21 cellular contexts compared by ENCODE assay signal in the genomic region with DNA sequence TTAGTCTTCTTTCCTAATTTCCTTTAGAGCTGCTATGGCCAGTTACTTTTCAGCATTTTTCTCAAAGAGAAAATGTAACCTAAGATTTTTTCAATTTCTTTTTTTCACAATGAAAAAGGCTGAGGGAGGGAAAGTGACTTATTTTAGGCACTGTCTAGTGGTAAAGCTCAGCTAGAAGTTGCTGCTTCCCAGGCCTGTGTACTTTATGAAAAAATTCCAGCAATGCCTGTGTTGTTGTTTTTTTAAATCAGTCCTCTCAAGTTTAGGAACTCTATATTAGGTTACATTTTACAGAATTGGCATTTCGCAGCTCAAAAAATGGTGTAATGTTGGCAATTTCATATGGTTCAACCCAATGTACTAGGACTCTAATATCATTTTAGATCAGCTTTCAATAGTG.
DNase-seq lines count a peak whose midpoint lies in the region; ATAC-seq, FAIRE-seq and TF ChIP-seq lines count a peak whose summit lies in the region.
"Had no signal": no experiment of that assay in that cellular context is flagged by ENCODE, and none has a peak within 500 bp of the region (broad histone marks: within the 10 kb centered on the region; RNA-seq: fewer than 3 reads in every experiment).

No MANE protein-coding gene starts in this region.

- no peak overlapping the region for H3K4ac ChIP-seq in IMR-90 (ENCODE audit: low read depth, low read length)

- in situ Hi-C loops in IMR-90 (cut with MboI; ENCODE audit: low sequenced_read_pairs): loop anchor here (25.0 kb wide), 1 partner anchor 1709 kb away; no protein-coding TSS in a partner anchor

- H3K36me3 Mint-ChIP-seq in astrocyte (ENCODE audit: low read depth, unreplicated experiment): peaks cover 3% of the 10 kb centered on the region

- H3K79me2 ChIP-seq in astrocyte (ENCODE audit: insufficient read depth, low read length) (peaks cover 25% of the 10 kb centered on the region), smooth muscle cell (ENCODE audit: low read depth) (peaks cover 66% of the 10 kb centered on the region)

- no TSS peak for BruUV-seq in IMR-90 (replicated peaks; lab: Mats Ljungman, UMichigan)

- no peak overlapping the region for H3K23ac ChIP-seq in IMR-90 (ENCODE audit: low read depth, low read length)

- H4K8ac ChIP-seq in IMR-90 (ENCODE audit: low read depth in 2 of 2, low read length in 2 of 2): no peak overlapping the region

- H3K27me3 Mint-ChIP-seq in astrocyte (ENCODE audit: low read depth, unreplicated experiment): no peaks in the 10 kb centered on the region
- H3K27me3 Mint-ChIP-seq: IgD-negative memory B cell had no signal

- H3K9me3 Mint-ChIP-seq in astrocyte (ENCODE audit: unreplicated experiment): no peaks in the 10 kb centered on the region
- H3K9me3 Mint-ChIP-seq: GM23338, IgD-negative memory B cell had no signal

- no peak overlapping the region for H3K4me3 Mint-ChIP-seq in astrocyte (ENCODE audit: unreplicated experiment)
- H3K4me3 Mint-ChIP-seq: GM23338, IgD-negative memory B cell had no signal

- intact Hi-C loops in IMR-90 (cut with micrococcal nuclease): loop anchor here (5.0 kb wide), 1 partner anchor 46 kb away; no protein-coding TSS in a partner anchor

- DNase-seq in IMR-90: peak; percentile 30
- no peak for DNase-seq in astrocyte (ENCODE audit: low read depth)
- DNase-seq in myocyte (ENCODE audit: low read depth): peak; percentile 52
- no peak for DNase-seq in smooth muscle cell (lab: John Stamatoyannopoulos, UW; ENCODE audit: unreplicated experiment)
- no peak for DNase-seq in GM03348 (ENCODE audit: low spot score)
- DNase-seq: BE2C, DMS53, NCI-H1694, NCI-H2081 treated with DMSO at 0.1 percent for 48 hours, NCI-H2171 treated with DMSO at 0.1 percent for 48 hours, NCI-H526, PC-3, Right ventricle myocardium superior had no signal

- no peak overlapping the region for H4K5ac ChIP-seq in IMR-90 (ENCODE audit: low read depth, low read length)

- H2BK20ac ChIP-seq in IMR-90 (ENCODE audit: low read depth, low read length): no peak overlapping the region

- no peak overlapping the region for H2AK9ac ChIP-seq in IMR-90 (replicated peaks; ENCODE audit: low read depth, low read length, poor library complexity)

- TF ChIP-seq CTCF in IMR-90 (conservative IDR thresholded peaks at IDR 0.05; ENCODE audit: low read depth, low read length) (no peak), astrocyte (IDR thresholded peaks at IDR 0.05; ENCODE audit: insufficient read depth, low read depth, low read length) (no peak), smooth muscle cell (IDR thresholded peaks at IDR 0.05; ENCODE audit: borderline replicate concordance, insufficient read depth, poor library complexity, severe bottlenecking) (no peak)

- H3K36me3 ChIP-seq in IMR-90 (ENCODE audit: control insufficient read depth, insufficient read depth, low read length) (no peaks in the 10 kb centered on the region), astrocyte (ENCODE audit: insufficient read depth, low read length) (no peaks in the 10 kb centered on the region), smooth muscle cell (ENCODE audit: low read depth) (no peaks in the 10 kb centered on the region)
- H3K36me3 ChIP-seq: BE2C, HAP-1 had no signal

- no peak overlapping the region for H3K18ac ChIP-seq in IMR-90 (ENCODE audit: low read depth, low read length)

- no peak overlapping the region for H4K91ac ChIP-seq in IMR-90 (ENCODE audit: insufficient read depth, low read depth, low read length)

- H3K27ac ChIP-seq in IMR-90 (ENCODE audit: insufficient read depth, low read length): no peak overlapping the region
- no peak overlapping the region for H3K27ac ChIP-seq in astrocyte (ENCODE audit: low read depth, low read length)
- peak overlapping the region; percentile 40 for H3K27ac ChIP-seq in smooth muscle cell (ENCODE audit: low read depth)

- H3K9ac ChIP-seq in IMR-90 (ENCODE audit: low read depth, low read length) (no peak overlapping the region), astrocyte (ENCODE audit: low read length) (no peak overlapping the region), smooth muscle cell (ENCODE audit: low read depth) (no peak overlapping the region)

- H2BK5ac ChIP-seq in IMR-90 (ENCODE audit: low read depth, low read length, poor library complexity, severe bottlenecking): peak overlapping the region; percentile 44

- H3K4me1 Mint-ChIP-seq in astrocyte (ENCODE audit: low read depth, unreplicated experiment): peaks cover 34% of the 10 kb centered on the region

- peak overlapping the region; percentile 81 for H3K27ac Mint-ChIP-seq in astrocyte (ENCODE audit: unreplicated experiment)

- H3K14ac ChIP-seq in IMR-90 (replicated peaks; ENCODE audit: low read depth, low read length): no peak overlapping the region

- H3K4me1 ChIP-seq in IMR-90 (ENCODE audit: control insufficient read depth, insufficient read depth, low read length) (peaks cover 8% of the 10 kb centered on the region), astrocyte (ENCODE audit: insufficient read depth, low read length) (no peaks in the 10 kb centered on the region), smooth muscle cell (ENCODE audit: low read depth) (peaks cover 2% of the 10 kb centered on the region)

- WGBS in IMR-90 (ENCODE audit: extremely low coverage in 2 of 2, insufficient read length in 1 of 2), 2 experiments: no CpG with 5 or more reads among the region's 1 CpG
- WGBS in smooth muscle cell (ENCODE audit: low lambda C conversion rate): 97% methylated on average over 1 of the region's 1 CpG

- no peak overlapping the region for H3K4me2 ChIP-seq in IMR-90 (ENCODE audit: low read depth, low read length)
- H3K4me2 ChIP-seq in astrocyte (ENCODE audit: low read length): no peak overlapping the region
- H3K4me2 ChIP-seq in smooth muscle cell: no peak overlapping the region
- H3K4me2 ChIP-seq: GM23338 had no signal

- no peaks in the 10 kb centered on the region for H3F3A ChIP-seq in smooth muscle cell (ENCODE audit: low read depth)

- H2AK5ac ChIP-seq in IMR-90 (ENCODE audit: low read depth, low read length): no peak overlapping the region

- peaks cover 15% of the 10 kb centered on the region for H3K9me1 ChIP-seq in IMR-90 (ENCODE audit: insufficient read depth, low read length)

- no peak for TF ChIP-seq POLR2A in IMR-90 (IDR thresholded peaks at IDR 0.05; ENCODE audit: low read depth, low read length)

- H3K4me3 ChIP-seq in IMR-90 (ENCODE audit: insufficient read depth, low read depth, low read length) (no peak overlapping the region), astrocyte (ENCODE audit: insufficient read depth, low read depth, low read length) (no peak overlapping the region), smooth muscle cell (no peak overlapping the region)
- H3K4me3 ChIP-seq: GM12878, GM23338, HAP-1 had no signal

- peaks cover 29 to 47% of the 10 kb centered on the region in 2 experiments for H3K79me1 ChIP-seq in IMR-90 (ENCODE audit: low read depth in 1 of 2, low read length in 2 of 2)

- ATAC-seq in IMR-90 (ENCODE audit: low read depth): peak; percentile 66
- no peak for ATAC-seq in HG03457 (IDR thresholded peaks at IDR 0.05; ENCODE audit: unreplicated experiment)
- ATAC-seq in GM21723 (IDR thresholded peaks at IDR 0.05; ENCODE audit: unreplicated experiment): no peak
- ATAC-seq: GM12878, PC-3 had no signal

- no peak overlapping the region for H2BK15ac ChIP-seq in IMR-90 (ENCODE audit: low read depth, low read length)

- H2AFZ ChIP-seq in IMR-90 (replicated peaks; ENCODE audit: low read length, poor library complexity) (no peak overlapping the region), astrocyte (ENCODE audit: low read depth, low read length) (no peak overlapping the region), smooth muscle cell (ENCODE audit: low read depth) (no peak overlapping the region)
- H2AFZ ChIP-seq: GM23338 had no signal

- no peak for FAIRE-seq in astrocyte (lab: Jason Lieb, UNC)
- FAIRE-seq: A204.1, D721Med had no signal

- no peak overlapping the region for H3K56ac ChIP-seq in IMR-90 (ENCODE audit: extremely low read depth, insufficient read depth, low read length)

- POLR2A ChIA-PET in IMR-90 (lab: Charles Lee; ENCODE audit: unreplicated experiment): no interaction called here

- dilution Hi-C loops in IMR-90 (cut with HindIII; ENCODE audit: low sequenced_read_pairs, unreplicated experiment): no loop called here

- H3K27me3 ChIP-seq in IMR-90 (ENCODE audit: control insufficient read depth, insufficient read depth, low read length) (no peaks in the 10 kb centered on the region), astrocyte (ENCODE audit: insufficient read depth, low read length) (no peaks in the 10 kb centered on the region), smooth muscle cell (ENCODE audit: low read depth) (no peaks in the 10 kb centered on the region)
- H3K27me3 ChIP-seq: BE2C had no signal

- H3K9me3 ChIP-seq in IMR-90 (ENCODE audit: control insufficient read depth, insufficient read depth, low read length) (no peaks in the 10 kb centered on the region), astrocyte (ENCODE audit: insufficient read depth, low read depth, low read length) (no peaks in the 10 kb centered on the region), smooth muscle cell (replicated peaks; ENCODE audit: low read depth) (no peaks in the 10 kb centered on the region)
- H3K9me3 ChIP-seq: BE2C, HAP-1 had no signal

- H4K20me1 ChIP-seq in IMR-90 (ENCODE audit: insufficient read depth, low read length) (0 out of 2 replicates have a peak, but pooled peaks cover 4% of the 10 kb centered on the region), astrocyte (ENCODE audit: insufficient read depth, low read length) (peaks cover 4% of the 10 kb centered on the region), smooth muscle cell (ENCODE audit: low read depth) (peaks cover 37% of the 10 kb centered on the region)

- TF ChIP-seq RAD21 in IMR-90 (IDR thresholded peaks at IDR 0.05; ENCODE audit: low read length): no peak

- H2BK120ac ChIP-seq in IMR-90 (ENCODE audit: low read depth, low read length): no peak overlapping the region

- CTCF ChIA-PET in IMR-90 (lab: Yijun Ruan, JAX): interaction anchor here (1.4 to 1.8 kb wide), 3 partner anchors 9 to 42 kb away, joined by 3 to 6 read pairs (median 4); no protein-coding TSS in a partner anchor

TF ChIP-seq in IMR-90, 13 proteins besides CTCF, POLR2A, EP300 and RAD21 (continues in another document):
- TF ChIP-seq FOS (IDR thresholded peaks at IDR 0.05; ENCODE audit: low read depth, low read length) (no peak), CHD1 (IDR thresholded peaks at IDR 0.05; ENCODE audit: low read depth, low read length) (no peak), MAFK (IDR thresholded peaks at IDR 0.05; ENCODE audit: low read depth, low read length) (no peak), MXI1 (IDR thresholded peaks at IDR 0.05; ENCODE audit: borderline replicate concordance, low read depth, low read length) (no peak), BHLHE40 (IDR thresholded peaks at IDR 0.05; ENCODE audit: low read depth, low read length) (no peak)
- TF ChIP-seq, protein P1, sequence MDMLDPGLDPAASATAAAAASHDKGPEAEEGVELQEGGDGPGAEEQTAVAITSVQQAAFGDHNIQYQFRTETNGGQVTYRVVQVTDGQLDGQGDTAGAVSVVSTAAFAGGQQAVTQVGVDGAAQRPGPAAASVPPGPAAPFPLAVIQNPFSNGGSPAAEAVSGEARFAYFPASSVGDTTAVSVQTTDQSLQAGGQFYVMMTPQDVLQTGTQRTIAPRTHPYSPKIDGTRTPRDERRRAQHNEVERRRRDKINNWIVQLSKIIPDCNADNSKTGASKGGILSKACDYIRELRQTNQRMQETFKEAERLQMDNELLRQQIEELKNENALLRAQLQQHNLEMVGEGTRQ (IDR thresholded peaks at IDR 0.05; ENCODE audit: low read depth, low read length): no peak

Comparison
In these comparisons a context has a peak if more than half of its experiments do, and no peak if none do; other contexts are left out.
1. DNase-seq: peak in IMR-90 (single experiment) and myocyte (single experiment); none in astrocyte (single experiment), smooth muscle cell (single experiment) and GM03348 (single experiment).